ENCODE assay signal across 1 cellular context in genomic region chr22:31561238-31561887, GRCh38.
TF ChIP-seq lines count a peak whose summit lies in the region.

No MANE protein-coding gene starts in this region.

TF ChIP-seq in HepG2, 621 proteins besides CTCF, POLR2A, EP300 and RAD21 (continued from another document and continues in another):
- no peak for TF ChIP-seq DBP (CRISPR knock-in tag; IDR thresholded peaks at IDR 0.05; ENCODE audit: not compliant biosample characterization)
- TF ChIP-seq HBP1 (CRISPR knock-in tag; IDR thresholded peaks at IDR 0.05; ENCODE audit: low read depth): 0 out of 2 replicates have a peak, but pooled peaks have one; percentile 45
- no peak for TF ChIP-seq DNMT3B (CRISPR knock-in tag; conservative IDR thresholded peaks at IDR 0.05)
- no peak for TF ChIP-seq SMAD9 (CRISPR knock-in tag; IDR thresholded peaks at IDR 0.05)
- TF ChIP-seq ZNF737 (CRISPR knock-in tag; IDR thresholded peaks at IDR 0.05; ENCODE audit: borderline replicate concordance): no peak
- no peak for TF ChIP-seq ZEB1 (IDR thresholded peaks at IDR 0.05; ENCODE audit: insufficient replicate concordance, low read depth)
- TF ChIP-seq FOXO1 (CRISPR knock-in tag; IDR thresholded peaks at IDR 0.05): peak; percentile 53; the same call in 1 of the 2 replicates
- no peak for TF ChIP-seq CSRNP1 (CRISPR knock-in tag; IDR thresholded peaks at IDR 0.05)
- no peak for TF ChIP-seq RCOR2 (CRISPR knock-in tag; IDR thresholded peaks at IDR 0.05)
- peak; percentile 74 for TF ChIP-seq IRF2 (CRISPR knock-in tag; IDR thresholded peaks at IDR 0.05)
- TF ChIP-seq STAT6 (CRISPR knock-in tag; IDR thresholded peaks at IDR 0.05; ENCODE audit: borderline replicate concordance): no peak
- TF ChIP-seq ZNF484 (CRISPR knock-in tag; IDR thresholded peaks at IDR 0.05; ENCODE audit: borderline replicate concordance, low read depth): no peak
- no peak for TF ChIP-seq FOXJ3 (CRISPR knock-in tag; IDR thresholded peaks at IDR 0.05; ENCODE audit: borderline replicate concordance)
- TF ChIP-seq ATM (IDR thresholded peaks at IDR 0.05; ENCODE audit: borderline replicate concordance): no peak
- no peak for TF ChIP-seq ZNF616 (CRISPR knock-in tag; IDR thresholded peaks at IDR 0.05; ENCODE audit: low read depth)
- no peak for TF ChIP-seq ZNF713 (CRISPR knock-in tag; IDR thresholded peaks at IDR 0.05)
- TF ChIP-seq KDM6A (CRISPR knock-in tag; IDR thresholded peaks at IDR 0.05; ENCODE audit: low read depth): no peak
- no peak for TF ChIP-seq IKZF4 (CRISPR knock-in tag; IDR thresholded peaks at IDR 0.05; ENCODE audit: borderline replicate concordance, low read depth, not compliant biosample characterization)
- TF ChIP-seq NFYC (CRISPR knock-in tag; IDR thresholded peaks at IDR 0.05): no peak
- TF ChIP-seq ZNF557 (CRISPR knock-in tag; IDR thresholded peaks at IDR 0.05): no peak
- TF ChIP-seq ZNF276 (CRISPR knock-in tag; IDR thresholded peaks at IDR 0.05; ENCODE audit: low read depth): no peak
- no peak for TF ChIP-seq ZNF780A (CRISPR knock-in tag; IDR thresholded peaks at IDR 0.05)
- no peak for TF ChIP-seq ZNF382 (CRISPR knock-in tag; IDR thresholded peaks at IDR 0.05; ENCODE audit: borderline replicate concordance)
- TF ChIP-seq ZNF552 (CRISPR knock-in tag; IDR thresholded peaks at IDR 0.05; ENCODE audit: borderline replicate concordance): no peak
- no peak for TF ChIP-seq MTA1 (CRISPR knock-in tag; IDR thresholded peaks at IDR 0.05; ENCODE audit: borderline replicate concordance)
- TF ChIP-seq ZNF281 (CRISPR knock-in tag; IDR thresholded peaks at IDR 0.05; ENCODE audit: borderline replicate concordance): peak; percentile 90
- TF ChIP-seq ZFY (CRISPR knock-in tag; IDR thresholded peaks at IDR 0.05): peak; percentile 34; the same call in 1 of the 2 replicates
- no peak for TF ChIP-seq TFE3 (CRISPR knock-in tag; IDR thresholded peaks at IDR 0.05)
- no peak for TF ChIP-seq DNMT1 (CRISPR knock-in tag; IDR thresholded peaks at IDR 0.05)
- no peak for TF ChIP-seq NFRKB (IDR thresholded peaks at IDR 0.05)
- TF ChIP-seq ZNF350 (CRISPR knock-in tag; IDR thresholded peaks at IDR 0.05; ENCODE audit: borderline replicate concordance, low read depth): peak; percentile 17; the same call in 1 of the 2 replicates
- TF ChIP-seq ZFP41 (CRISPR knock-in tag; IDR thresholded peaks at IDR 0.05; ENCODE audit: borderline replicate concordance): no peak
- TF ChIP-seq ASH2L (IDR thresholded peaks at IDR 0.05; ENCODE audit: insufficient read length, low read depth, low read length): no peak
- TF ChIP-seq SMYD3 (CRISPR knock-in tag; IDR thresholded peaks at IDR 0.05): no peak
- TF ChIP-seq SP2 (CRISPR knock-in tag; IDR thresholded peaks at IDR 0.05): no peak
- TF ChIP-seq ZNF547 (CRISPR knock-in tag; IDR thresholded peaks at IDR 0.05): no peak
- peak; percentile 55 for TF ChIP-seq FOSL2 (CRISPR knock-in tag; IDR thresholded peaks at IDR 0.05)
- TF ChIP-seq EHMT2 (IDR thresholded peaks at IDR 0.05; ENCODE audit: borderline replicate concordance, low read depth, low read length): no peak
- no peak for TF ChIP-seq ZBTB8A (CRISPR knock-in tag; IDR thresholded peaks at IDR 0.05; ENCODE audit: borderline replicate concordance, low read depth)
- no peak; the same call in 1 of the 2 replicates for TF ChIP-seq ZNF788 (CRISPR knock-in tag; IDR thresholded peaks at IDR 0.05; ENCODE audit: borderline replicate concordance)
- TF ChIP-seq HOXA3 (CRISPR knock-in tag; IDR thresholded peaks at IDR 0.05): peak; percentile 44; the same call in 1 of the 2 replicates
- TF ChIP-seq ZNF850 (CRISPR knock-in tag; conservative IDR thresholded peaks at IDR 0.05): no peak
- TF ChIP-seq BHLHE40 (IDR thresholded peaks at IDR 0.05; ENCODE audit: low read length): no peak
- no peak for TF ChIP-seq MBD4 (IDR thresholded peaks at IDR 0.05; ENCODE audit: borderline replicate concordance, low read length)
- peak; percentile 27; the same call in 1 of the 2 replicates for TF ChIP-seq ZGPAT (CRISPR knock-in tag; IDR thresholded peaks at IDR 0.05)
- no peak for TF ChIP-seq WIZ (CRISPR knock-in tag; IDR thresholded peaks at IDR 0.05)
- TF ChIP-seq NBN (conservative IDR thresholded peaks at IDR 0.05): no peak
- no peak for TF ChIP-seq ZNF615 (CRISPR knock-in tag; IDR thresholded peaks at IDR 0.05; ENCODE audit: borderline replicate concordance)
- peak in 1 of 2 experiments; percentile 57; a peak in 1 of 4 replicates for TF ChIP-seq KLF16 (CRISPR knock-in tag; IDR thresholded peaks at IDR 0.05)
- no peak for TF ChIP-seq ZNF879 (CRISPR knock-in tag; IDR thresholded peaks at IDR 0.05)
- peak; percentile 48 for TF ChIP-seq GATAD2A (CRISPR knock-in tag; IDR thresholded peaks at IDR 0.05)
- no peak for TF ChIP-seq TEF (CRISPR knock-in tag; IDR thresholded peaks at IDR 0.05)
- TF ChIP-seq ARID3A (IDR thresholded peaks at IDR 0.05; ENCODE audit: low read depth, low read length): no peak
- TF ChIP-seq MAFK (conservative IDR thresholded peaks at IDR 0.05 in 1 of 2, IDR thresholded peaks at IDR 0.05 in 1 of 2; ENCODE audit: low read length in 2 of 2): no peak
